16 cellular contexts compared by ENCODE assay signal in the genomic region with DNA sequence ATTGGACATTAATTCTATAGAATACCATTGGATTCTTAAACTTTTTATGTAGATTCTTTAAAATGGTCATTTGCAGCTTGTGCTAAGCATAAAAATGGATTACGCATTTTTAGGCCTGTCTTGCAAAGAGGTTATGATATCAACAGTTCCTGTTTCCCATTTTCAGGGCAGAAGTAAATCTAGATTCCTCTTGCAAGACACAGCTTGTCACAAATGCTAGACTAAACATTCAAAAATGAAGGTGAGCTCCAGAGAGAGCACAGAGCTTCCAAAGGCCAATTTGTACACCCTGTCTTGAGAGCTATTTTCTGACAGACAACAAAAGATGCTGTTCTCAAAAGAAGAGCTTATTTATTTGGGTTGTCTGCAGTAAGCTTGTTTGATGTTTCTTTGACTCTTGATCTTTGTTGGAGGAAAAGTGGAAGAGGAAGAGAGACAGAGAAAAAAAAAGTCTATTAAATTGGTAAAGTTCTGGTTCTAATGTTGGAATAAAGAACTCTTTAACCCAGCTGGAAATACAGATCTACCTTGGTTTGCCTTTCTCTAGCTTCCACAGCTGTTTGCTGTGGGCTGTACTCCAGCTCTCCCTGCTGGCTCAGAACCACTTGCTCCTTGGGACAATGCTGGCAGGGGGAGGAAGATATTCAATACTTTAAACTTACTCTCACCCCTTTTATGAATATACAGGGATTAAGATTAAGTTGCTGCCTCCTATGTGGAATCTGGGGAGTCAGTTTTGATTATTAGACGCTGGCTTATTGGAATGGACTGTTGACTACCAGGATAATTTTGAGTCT.
A peak's percentile ranks its signal among the peaks of the same experiment; 100 is the strongest.
DNase-seq lines count a peak whose midpoint lies in the region; ATAC-seq and TF ChIP-seq lines count a peak whose summit lies in the region.
"Had no signal": no experiment of that assay in that cellular context is flagged by ENCODE, and none has a peak within 500 bp of the region (broad histone marks: within the 10 kb centered on the region; RNA-seq: fewer than 3 reads in every experiment).

No MANE protein-coding gene starts in this region.

- peak; percentile 20 for DNase-seq in EH (ENCODE audit: low read depth)
- peak; percentile 67 for DNase-seq in fibroblast of peridontal ligament (ENCODE audit: extremely low read depth)
- DNase-seq in ovary: peak in 4 of 5 donors; percentile 10 to 54 (median 33)
- no peak for DNase-seq in caudate nucleus (lab: John Stamatoyannopoulos, UW)
- no peak for DNase-seq in dermis blood vessel endothelial cell
- DNase-seq: activated effector memory CD4-positive, alpha-beta T cell treated with anti-CD3 and anti-CD28 coated beads, Interleukin-2, amount 50 U/mL, for 16 hours; naive thymus-derived CD4-positive, alpha-beta T cell; NCI-H345; retina; stimulated activated CD4-positive, alpha-beta T cell treated with anti-CD3 and anti-CD28 coated beads, Interleukin-4, amount 100 ng/mL, for 4 hours; upper lobe of left lung had no signal

- WGBS in ovary, 3 donors: 46 to 62% (median 50%) methylated on average over 2 of the region's 2 CpGs

- no peaks in the 10 kb centered on the region for H3K27me3 ChIP-seq in ovary
- H3K27me3 ChIP-seq: body of pancreas, upper lobe of left lung had no signal

- H3K4me1 ChIP-seq in ovary (ENCODE audit: insufficient read depth): no peaks in the 10 kb centered on the region
- H3K4me1 ChIP-seq: body of pancreas, upper lobe of left lung had no signal

- TF ChIP-seq EP300 in ovary (IDR thresholded peaks at IDR 0.05): no peak

- no peaks in the 10 kb centered on the region for H3K9me3 ChIP-seq in ovary
- H3K9me3 ChIP-seq: body of pancreas, upper lobe of left lung had no signal

- no peaks in the 10 kb centered on the region for H3K36me3 ChIP-seq in ovary
- H3K36me3 ChIP-seq: upper lobe of left lung had no signal

- ATAC-seq in SK-N-SH treated with all-trans-retinoic acid at 6 μM for 48 hours (peak; percentile 75), HG03280 (IDR thresholded peaks at IDR 0.05; ENCODE audit: unreplicated experiment) (no peak), GM19455 (IDR thresholded peaks at IDR 0.05; ENCODE audit: unreplicated experiment) (no peak)
- ATAC-seq: body of pancreas; naive thymus-derived CD4-positive, alpha-beta T cell; WTC11 had no signal

- TF ChIP-seq CTCF in ovary (IDR thresholded peaks at IDR 0.05): no peak

- no peak for TF ChIP-seq POLR2A in ovary (IDR thresholded peaks at IDR 0.05)

- intact Hi-C loops in ovary (cut with DNase I): no loop called here

- H3K27ac ChIP-seq in ovary: no peak overlapping the region
- H3K27ac ChIP-seq in caudate nucleus (ENCODE audit: low read depth, low read length): no peak overlapping the region
- H3K27ac ChIP-seq: body of pancreas, upper lobe of left lung had no signal

- H3K4me3 ChIP-seq in ovary: no peak overlapping the region
- H3K4me3 ChIP-seq: body of pancreas, upper lobe of left lung had no signal

TF ChIP-seq in SK-N-SH treated with all-trans-retinoic acid at 6 μM for 48 hours, 23 proteins besides CTCF, POLR2A, EP300 and RAD21:
- TF ChIP-seq PPARA (CRISPR knock-in tag; IDR thresholded peaks at IDR 0.05; ENCODE audit: borderline replicate concordance): no peak
- TF ChIP-seq OSR1 (CRISPR knock-in tag; IDR thresholded peaks at IDR 0.05): no peak
- TF ChIP-seq, protein P1, sequence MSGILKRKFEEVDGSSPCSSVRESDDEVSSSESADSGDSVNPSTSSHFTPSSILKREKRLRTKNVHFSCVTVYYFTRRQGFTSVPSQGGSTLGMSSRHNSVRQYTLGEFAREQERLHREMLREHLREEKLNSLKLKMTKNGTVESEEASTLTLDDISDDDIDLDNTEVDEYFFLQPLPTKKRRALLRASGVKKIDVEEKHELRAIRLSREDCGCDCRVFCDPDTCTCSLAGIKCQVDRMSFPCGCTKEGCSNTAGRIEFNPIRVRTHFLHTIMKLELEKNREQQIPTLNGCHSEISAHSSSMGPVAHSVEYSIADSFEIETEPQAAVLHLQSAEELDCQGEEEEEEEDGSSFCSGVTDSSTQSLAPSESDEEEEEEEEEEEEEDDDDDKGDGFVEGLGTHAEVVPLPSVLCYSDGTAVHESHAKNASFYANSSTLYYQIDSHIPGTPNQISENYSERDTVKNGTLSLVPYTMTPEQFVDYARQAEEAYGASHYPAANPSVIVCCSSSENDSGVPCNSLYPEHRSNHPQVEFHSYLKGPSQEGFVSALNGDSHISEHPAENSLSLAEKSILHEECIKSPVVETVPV (CRISPR knock-in tag; IDR thresholded peaks at IDR 0.05): no peak
- TF ChIP-seq TCF4 (CRISPR knock-in tag; IDR thresholded peaks at IDR 0.05; ENCODE audit: borderline replicate concordance): no peak
- TF ChIP-seq ZNF8 (CRISPR knock-in tag; IDR thresholded peaks at IDR 0.05): no peak
- no peak for TF ChIP-seq SNAI2 (CRISPR knock-in tag; IDR thresholded peaks at IDR 0.05)
- TF ChIP-seq ARNTL (CRISPR knock-in tag; IDR thresholded peaks at IDR 0.05; ENCODE audit: borderline replicate concordance, low read depth): no peak
- no peak for TF ChIP-seq ZNF565 (CRISPR knock-in tag; conservative IDR thresholded peaks at IDR 0.05; ENCODE audit: low read depth)
- no peak for TF ChIP-seq GLIS3 (CRISPR knock-in tag; IDR thresholded peaks at IDR 0.05)

Comparison
In these comparisons a context has a peak if more than half of its experiments do, and no peak if none do; other contexts are left out.
1. DNase-seq: peak in EH (single experiment), fibroblast of peridontal ligament (single experiment) and ovary (4 of 5); none in caudate nucleus (0 of 61) and dermis blood vessel endothelial cell (single experiment).